8 cellular contexts compared by ENCODE assay signal in genomic region chr1:45686081-45687013, GRCh38. TPM values are rescaled to one million over a fixed set of nuclear protein-coding genes. Genes with fewer than 3 reads are reported as not detected.
DNase-seq lines count a peak whose midpoint lies in the region; ATAC-seq, FAIRE-seq and TF ChIP-seq lines count a peak whose summit lies in the region.

Gene GPBP1L1, minus strand, starts transcription at chr1:45686533. Its CDS starts 27,446 bp downstream, at chr1:45659087.

- ATAC-seq in HG02840 (IDR thresholded peaks at IDR 0.05; ENCODE audit: low FRiP score, unreplicated experiment), result peak; percentile 62
- ATAC-seq in left cardiac atrium, result peak; percentile 92 to 94

- H3K27me3 ChIP-seq in prostate gland (replicated peaks; ENCODE audit: insufficient read depth), result no peaks in the 10 kb centered on the region

- under 1% methylated on average over 56 of the region's 77 CpGs for WGBS in prostate gland
- under 1% methylated on average over 77 of the region's 77 CpGs for WGBS in urinary bladder

- no peaks in the 10 kb centered on the region for H3K36me3 ChIP-seq in prostate gland
- H3K36me3 ChIP-seq in urinary bladder (ENCODE audit: insufficient read depth), result peaks cover 2% of the 10 kb centered on the region

- H3K27ac ChIP-seq in prostate gland, result peak within 1 kb of the TSS; percentile 94 to 98
- H3K27ac ChIP-seq in urinary bladder (ENCODE audit: low read depth), result peak within 1 kb of the TSS; percentile 97

- H3K4me1 ChIP-seq in prostate gland (replicated peaks) (peaks cover 7% of the 10 kb centered on the region), urinary bladder (ENCODE audit: insufficient read depth) (peaks cover 2% of the 10 kb centered on the region)

- TF ChIP-seq CTCF in prostate gland (IDR thresholded peaks at IDR 0.05), result peak in 1 of 4 experiments; percentile 29

- peak; percentile 63 for FAIRE-seq in GM12891 (lab: Jason Lieb, UNC)

- H3K4me3 ChIP-seq in prostate gland, result peak within 1 kb of the TSS; percentile 60 to 87
- H3K4me3 ChIP-seq in urinary bladder (ENCODE audit: low read depth, low read length), result peak within 1 kb of the TSS; percentile 82

- intact Hi-C loops in left cardiac atrium (cut with DNase I) (no loop called here), prostate gland (cut with DNase I) (loop anchor here (5.0 kb wide), 3 partner anchors 104 to 491 kb away; partner anchors contain the start of genes MAST2, NASP, P3R3URF and TSPAN1)

- DNase-seq in GM12891 (ENCODE audit: insufficient read length, low spot score) (peak; percentile 90), NCI-H146 (lab: John Stamatoyannopoulos, UW) (peak; percentile 93), T-helper 1 cell (peak; percentile 95 to 97 (median 95)), amniotic epithelial cell (ENCODE audit: low read depth) (peak; percentile 94), left cardiac atrium (peak; percentile 98), prostate gland (ENCODE audit: low spot score) (peak; percentile 98)

- TF ChIP-seq POLR2A in GM12891 (IDR thresholded peaks at IDR 0.05; ENCODE audit: low read depth, low read length), result peak; percentile 88
- peak; percentile 86 for TF ChIP-seq POLR2A in prostate gland (IDR thresholded peaks at IDR 0.05)

- no peaks in the 10 kb centered on the region for H3K9me3 ChIP-seq in prostate gland

TF ChIP-seq in GM12891, 5 proteins besides CTCF, POLR2A, EP300 and RAD21:
- TF ChIP-seq POLR2AphosphoS5 (IDR thresholded peaks at IDR 0.05; ENCODE audit: low read depth, low read length) (peak; percentile 89), SPI1 (IDR thresholded peaks at IDR 0.05; ENCODE audit: low read depth, low read length) (peak; percentile 25; the same call in 1 of the 2 replicates), POU2F2 (IDR thresholded peaks at IDR 0.05; ENCODE audit: low read depth, low read length) (peak; percentile 65; the same call in 1 of the 2 replicates), TAF1 (IDR thresholded peaks at IDR 0.05; ENCODE audit: low read depth, low read length) (peak; percentile 58), PAX5 (IDR thresholded peaks at IDR 0.05; ENCODE audit: insufficient read depth, low read length, severe bottlenecking) (no peak)

RNA-seq across cellular contexts. Expression of gene GPBP1L1, which starts in this region (rescaled TPM):
- 41.9 TPM for polyA plus RNA-seq in GM12891 (2012; ENCODE audit: low read depth, missing spikeins)
- total RNA-seq in left cardiac atrium (10 to 100 TPM; 69.0 to 71.6 TPM), prostate gland (100 to 1,000 TPM; 120 to 153 TPM), urinary bladder (120 TPM)
- 55.3 TPM for polyA plus RNA-seq in urinary bladder

Comparison
In these comparisons a context has a peak if more than half of its experiments do, and no peak if none do; other contexts are left out.
1. Peak in every context shown above with its lines: DNase-seq, ATAC-seq, H3K4me3 ChIP-seq and H3K27ac ChIP-seq.